ENCODE assay signal across 29 cellular contexts in the genomic region with DNA sequence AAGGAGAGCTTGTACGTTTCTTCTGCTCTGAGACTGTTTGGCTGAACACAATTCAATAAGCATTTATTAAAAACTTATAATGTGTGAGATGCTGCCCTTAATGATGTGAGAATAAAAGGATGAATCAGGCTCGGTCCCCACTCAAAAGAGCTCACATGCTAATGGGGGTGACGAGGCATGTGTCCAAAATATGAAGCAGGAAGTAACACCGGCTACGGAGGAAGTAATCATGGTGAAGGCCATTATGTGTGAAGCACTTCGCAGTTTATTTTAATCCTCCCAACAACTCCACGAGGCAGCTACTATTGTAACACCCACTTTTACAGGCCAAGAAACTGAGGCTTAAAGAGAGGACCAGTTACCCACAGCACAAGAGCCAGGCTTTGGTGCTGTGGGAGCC. TPM values are rescaled to one million over a fixed set of nuclear protein-coding genes. Genes with fewer than 3 reads are reported as not detected.
DNase-seq lines count a peak whose midpoint lies in the region; ATAC-seq, FAIRE-seq and TF ChIP-seq lines count a peak whose summit lies in the region.
"Had no signal": no experiment of that assay in that cellular context is flagged by ENCODE, and none has a peak within 500 bp of the region (broad histone marks: within the 10 kb centered on the region; RNA-seq: fewer than 3 reads in every experiment).

No MANE protein-coding gene starts in this region.

- H3K27me3 ChIP-seq in BLaER1 (peaks cover 19% of the 10 kb centered on the region), Loucy (ENCODE audit: insufficient read depth, low read length, poor library complexity, severe bottlenecking) (no peaks in the 10 kb centered on the region), GM12878 (replicated peaks in 1 of 2; ENCODE audit: control insufficient read depth in 2 of 2, insufficient read depth in 2 of 2, low read length in 1 of 2) (peaks cover 6 to 14% of the 10 kb centered on the region in 2 experiments), WERI-Rb-1 (ENCODE audit: insufficient read depth, low read depth, severe bottlenecking) (peaks cover 31% of the 10 kb centered on the region)
- H3K27me3 ChIP-seq: uterus had no signal

- peaks cover 4% of the 10 kb centered on the region for H3K4me1 Mint-ChIP-seq in nephron

- H3K36me3 ChIP-seq in BLaER1 (no peaks in the 10 kb centered on the region), Loucy (ENCODE audit: insufficient read depth, low read length) (no peaks in the 10 kb centered on the region), GM12878 (ENCODE audit: control insufficient read depth in 2 of 2, insufficient read depth in 2 of 2, low read length in 1 of 2) (no peaks in the 10 kb centered on the region), WERI-Rb-1 (no peaks in the 10 kb centered on the region)
- H3K36me3 ChIP-seq: suprapubic skin, uterus had no signal

- H2AFZ ChIP-seq in Loucy (ENCODE audit: low read length) (peak overlapping the region; percentile 13; the same call in 1 of the 2 replicates), GM12878 (ENCODE audit: control insufficient read depth, low read depth, low read length) (peak overlapping the region; percentile 24; the same call in 1 of the 2 replicates)

- H3K9me3 Mint-ChIP-seq in nephron: no peaks in the 10 kb centered on the region
- H3K9me3 Mint-ChIP-seq: central memory CD8-positive, alpha-beta T cell had no signal

- H3K27ac Mint-ChIP-seq in nephron: no peak overlapping the region
- H3K27ac Mint-ChIP-seq: activated CD4-positive, alpha-beta T cell treated with anti-CD3 and anti-CD28 coated beads for 36 hours; T-helper 17 cell had no signal

- peaks cover 62% of the 10 kb centered on the region for H3K4me1 ChIP-seq in BLaER1
- H3K4me1 ChIP-seq in Loucy (ENCODE audit: insufficient read depth, low read length, poor library complexity, severe bottlenecking): peaks cover 22% of the 10 kb centered on the region
- peaks cover 6% of the 10 kb centered on the region for H3K4me1 ChIP-seq in GM12878 (ENCODE audit: control insufficient read depth, insufficient read depth, low read length)

- peaks cover 57% of the 10 kb centered on the region for H3K27me3 Mint-ChIP-seq in nephron (ENCODE audit: low read depth)

- no peaks in the 10 kb centered on the region for H3K79me2 ChIP-seq in Loucy (ENCODE audit: insufficient read depth, low read length)
- no peaks in the 10 kb centered on the region for H3K79me2 ChIP-seq in GM12878 (ENCODE audit: control insufficient read depth, insufficient read depth, low read length)

- no peak for TF ChIP-seq CTCF in Loucy (conservative IDR thresholded peaks at IDR 0.05; ENCODE audit: low read length)
- TF ChIP-seq CTCF in GM12878 (IDR thresholded peaks at IDR 0.05 in 2 of 3, conservative IDR thresholded peaks at IDR 0.05 in 1 of 3; ENCODE audit: control insufficient read depth in 2 of 3, extremely low read depth in 1 of 3, insufficient read depth in 1 of 3, low read depth in 3 of 3, low read length in 3 of 3): no peak
- TF ChIP-seq CTCF in nephron (IDR thresholded peaks at IDR 0.05; ENCODE audit: unreplicated experiment in 3 of 3): no peak
- TF ChIP-seq CTCF in WERI-Rb-1 (IDR thresholded peaks at IDR 0.05; ENCODE audit: low read depth, low read length): no peak

- H3K4me3 Mint-ChIP-seq in nephron: peak overlapping the region; percentile 2 to 32 (median 29)
- H3K4me3 Mint-ChIP-seq: activated CD4-positive, alpha-beta T cell treated with anti-CD3 and anti-CD28 coated beads for 36 hours; central memory CD8-positive, alpha-beta T cell; T-helper 17 cell had no signal

- no peaks in the 10 kb centered on the region for H3K9me3 ChIP-seq in BLaER1
- no peaks in the 10 kb centered on the region for H3K9me3 ChIP-seq in Loucy (ENCODE audit: insufficient read depth, low read depth, low read length)
- H3K9me3 ChIP-seq in GM12878 (replicated peaks; ENCODE audit: control insufficient read depth, insufficient read depth, low read length): no peaks in the 10 kb centered on the region
- no peaks in the 10 kb centered on the region for H3K9me3 ChIP-seq in WERI-Rb-1 (ENCODE audit: severe bottlenecking)
- H3K9me3 ChIP-seq: SK-N-SH, suprapubic skin, uterus had no signal

- no peak for TF ChIP-seq EP300 in GM12878 (IDR thresholded peaks at IDR 0.05; ENCODE audit: borderline replicate concordance in 1 of 2, control insufficient read depth in 1 of 2, low read depth in 2 of 2, low read length in 2 of 2)

- H3K9ac ChIP-seq in BLaER1 (no peak overlapping the region), Loucy (ENCODE audit: low read depth, low read length, poor library complexity, severe bottlenecking) (no peak overlapping the region), GM12878 (ENCODE audit: control insufficient read depth, insufficient read depth, low read length) (no peak overlapping the region)

- peaks cover 16% of the 10 kb centered on the region; the same call in 1 of the 2 replicates for H4K20me1 ChIP-seq in BLaER1
- H4K20me1 ChIP-seq in Loucy (ENCODE audit: insufficient read depth, low read length, poor library complexity, severe bottlenecking): no peaks in the 10 kb centered on the region
- no peaks in the 10 kb centered on the region for H4K20me1 ChIP-seq in GM12878 (ENCODE audit: control insufficient read depth, insufficient read depth)

- peak overlapping the region; percentile 55 for H3K4me2 ChIP-seq in BLaER1
- no peak overlapping the region for H3K4me2 ChIP-seq in Loucy (ENCODE audit: low read depth, low read length, poor library complexity, severe bottlenecking)
- no peak overlapping the region for H3K4me2 ChIP-seq in GM12878 (ENCODE audit: control insufficient read depth, insufficient read depth)
- H3K4me2 ChIP-seq: SK-N-SH had no signal

- WGBS in GM12878 (ENCODE audit: insufficient coverage, insufficient replicate concordance, low lambda C conversion rate, missing lambda C conversion rate): 21% methylated on average over 7 of the region's 7 CpGs

- RAD21 ChIA-PET in GM12878 (lab: Charles Lee; ENCODE audit: unreplicated experiment): no interaction called here

- in situ Hi-C loops in GM12878 (cut with MboI): no loop called here

- TF ChIP-seq RAD21 in GM12878 (IDR thresholded peaks at IDR 0.05; ENCODE audit: insufficient read depth, low read depth, low read length): no peak

- POLR2A ChIA-PET in GM12878 (lab: Charles Lee): no interaction called here

- no peaks in the 10 kb centered on the region for H3K36me3 Mint-ChIP-seq in nephron (ENCODE audit: low read depth)

- intact Hi-C loops in GM12878 (cut with micrococcal nuclease; ENCODE audit: unreplicated experiment): no loop called here

- no peak for FAIRE-seq in GM12878 (lab: Jason Lieb, UNC)
- FAIRE-seq: A204.1, GM18507, islet of Langerhans had no signal

- H3K27ac ChIP-seq in BLaER1: peak overlapping the region; percentile 46; the same call in 1 of the 2 replicates
- H3K27ac ChIP-seq in GM12878 (ENCODE audit: control insufficient read depth, insufficient read depth): no peak overlapping the region
- H3K27ac ChIP-seq in WERI-Rb-1: no peak overlapping the region
- H3K27ac ChIP-seq: suprapubic skin, uterus had no signal

- TF ChIP-seq POLR2A in GM12878 (IDR thresholded peaks at IDR 0.05; ENCODE audit: low read depth, low read length): no peak

- DNase-seq in GM12878 (ENCODE audit: low read depth, low spot score): no peak
- DNase-seq in NCI-H1105 treated with DMSO at 0.1 percent for 48 hours (lab: John Stamatoyannopoulos, UW): no peak
- DNase-seq in WERI-Rb-1: no peak
- no peak for DNase-seq in T-helper 2 cell
- DNase-seq: activated CD4-positive, alpha-beta T cell treated with anti-CD3 and anti-CD28 coated beads for 36 hours; activated effector memory CD4-positive, alpha-beta T cell treated with Interleukin-2 at 50 U/mL for 16 hours; activated T-cell treated with anti-CD3 and anti-CD28 coated beads for 4 hours; COR-L47; DND-41; left ventricle myocardium superior; NCI-H1436; NCI-H345; NCI-H774; nucleus accumbens; SK-N-SH; stimulated activated naive CD4-positive, alpha-beta T cell; T-helper 17 cell; uterus had no signal

- H3K4me3 ChIP-seq in BLaER1: no peak overlapping the region
- no peak overlapping the region for H3K4me3 ChIP-seq in Loucy (ENCODE audit: low read length, poor library complexity, severe bottlenecking)
- no peak overlapping the region for H3K4me3 ChIP-seq in GM12878
- no peak overlapping the region for H3K4me3 ChIP-seq in WERI-Rb-1 (ENCODE audit: low read depth, low read length)
- H3K4me3 ChIP-seq: suprapubic skin, uterus had no signal

- H3F3A ChIP-seq in Loucy (ENCODE audit: low read depth): no peaks in the 10 kb centered on the region

- H3K9me2 ChIP-seq in Loucy (replicated peaks; ENCODE audit: low read depth, low read length): no peaks in the 10 kb centered on the region
- H3K9me2 ChIP-seq: SK-N-SH had no signal

- ATAC-seq in GM12878 (no peak), HG03432 (IDR thresholded peaks at IDR 0.05; ENCODE audit: unreplicated experiment) (no peak)
- ATAC-seq: activated CD4-positive, alpha-beta T cell treated with anti-CD3 and anti-CD28 coated beads for 36 hours; left ventricle myocardium superior; T-helper 17 cell had no signal

- no TSS peak for BruUV-seq in GM12878 (replicated peaks; lab: Mats Ljungman, UMichigan)

- SMC1A ChIA-PET in GM12878 (lab: Charles Lee; ENCODE audit: uncharacterized antibody, unreplicated experiment): interaction anchor here (0.6 to 0.7 kb wide), 2 partner anchors 13 to 29 kb away, joined by 3 read pairs; no protein-coding TSS in a partner anchor

- CTCF ChIA-PET in GM12878 (lab: Yijun Ruan, JAX): interaction anchor here (0.7 to 1.6 kb wide), 2 partner anchors 102 to 186 kb away, joined by 3 to 6 read pairs; no protein-coding TSS in a partner anchor

TF ChIP-seq in GM12878, 131 proteins besides CTCF, POLR2A, EP300 and RAD21 (continues in another document):
- no peak for TF ChIP-seq MEF2B (IDR thresholded peaks at IDR 0.05; ENCODE audit: partially characterized antibody, poor library complexity, severe bottlenecking)

RNA-seq across cellular contexts. Expression of gene RASD2, which starts 3.4 kb away (rescaled TPM):
- total RNA-seq in GM12878 (2013; cell fraction: nucleolus; rRNA removed): not detected in 2 replicates
- not detected in 2 replicates for total RNA-seq in GM12878 (2014; rRNA removed)
- total RNA-seq in GM12878 (2014; rRNA removed; fragmentation: Illumina TruSeq; extraction: Trizol): not detected in 2 replicates
- total RNA-seq in GM12878 (2021): not detected in 2 replicates
- polyA plus RNA-seq in GM12878 (2011; ENCODE audit: low read depth): not detected
- 0.03 TPM in 1 of 2 replicates, not detected in the other for polyA plus RNA-seq in GM12878 (2011; rRNA removed)
- polyA plus RNA-seq in GM12878 (2011; cell fraction: cytosol; rRNA removed): not detected in 2 replicates
- polyA plus RNA-seq in GM12878 (2011; cell fraction: nucleus; rRNA removed): 0.03 TPM in 2 replicates
- polyA plus RNA-seq in GM12878 (2012): 0.04 TPM in 1 of 2 replicates, not detected in the other
- not detected in 2 replicates for polyA plus RNA-seq in GM12878 (2014; fragmentation: Illumina TruSeq; extraction: Trizol)
- polyA plus RNA-seq in GM12878 (2014; fragmentation: Nextera tagmentation; extraction: Ambion mirVana): not detected
- polyA plus RNA-seq in GM12878 (2014; rRNA removed): not detected in 2 replicates
- polyA plus RNA-seq in GM12878 (2016; fragmentation: Nextera tagmentation; extraction: Ambion mirVana): not detected
- polyA minus RNA-seq in GM12878 (2011; rRNA and poly(A)+ RNA removed): not detected in 2 replicates
- polyA minus RNA-seq in GM12878 (2011; cell fraction: cytosol; rRNA and poly(A)+ RNA removed): not detected in 2 replicates
- polyA minus RNA-seq in GM12878 (2011; cell fraction: nucleus; rRNA and poly(A)+ RNA removed): not detected in 2 replicates
- total RNA-seq: dermis microvascular lymphatic vessel endothelial cell, pulmonary artery endothelial cell had no signal
